ENCODE assay signal across 1 cellular context in genomic region chr3:50350527-50351317, GRCh38.
TF ChIP-seq lines count a peak whose summit lies in the region.

CYB561D2 (plus strand) TSS chr3:50350862; CDS start chr3:50351434, 572 bp downstream.
NPRL2 (minus strand) TSS chr3:50350775; CDS start chr3:50350652, 123 bp downstream.

TF ChIP-seq in HepG2, 621 proteins besides CTCF, POLR2A, EP300 and RAD21 (continued from another document and continues in another):
- TF ChIP-seq MNT (IDR thresholded peaks at IDR 0.05) (peak; percentile 16; the same call in 1 of the 2 replicates), FUBP1 (CRISPR knock-in tag; IDR thresholded peaks at IDR 0.05; ENCODE audit: borderline replicate concordance) (no peak), ZNF775 (CRISPR knock-in tag; IDR thresholded peaks at IDR 0.05; ENCODE audit: borderline replicate concordance) (no peak), HCFC1 (IDR thresholded peaks at IDR 0.05; ENCODE audit: low read depth, low read length) (peak; percentile 98), SPEN (CRISPR knock-in tag; IDR thresholded peaks at IDR 0.05; ENCODE audit: low read depth) (peak; percentile 95), ZNF788 (CRISPR knock-in tag; IDR thresholded peaks at IDR 0.05; ENCODE audit: borderline replicate concordance) (peak; percentile 93), ZBTB20 (CRISPR knock-in tag; IDR thresholded peaks at IDR 0.05; ENCODE audit: borderline replicate concordance, low read depth) (peak; percentile 93; the same call in 1 of the 2 replicates), NR1H2 (CRISPR knock-in tag; IDR thresholded peaks at IDR 0.05; ENCODE audit: borderline replicate concordance, low read depth) (0 out of 2 replicates have a peak, but pooled peaks have one; percentile 90), YEATS4 (CRISPR knock-in tag; IDR thresholded peaks at IDR 0.05; ENCODE audit: borderline replicate concordance) (peak; percentile 70; the same call in 1 of the 2 replicates), PATZ1 (CRISPR knock-in tag; IDR thresholded peaks at IDR 0.05) (peak; percentile 47; the same call in 1 of the 2 replicates), ATF5 (CRISPR knock-in tag; IDR thresholded peaks at IDR 0.05; ENCODE audit: low read depth) (peak; percentile 86; the same call in 1 of the 2 replicates), RELA (CRISPR knock-in tag; IDR thresholded peaks at IDR 0.05) (0 out of 2 replicates have a peak, but pooled peaks have one; percentile 41), ZSCAN29 (CRISPR knock-in tag; conservative IDR thresholded peaks at IDR 0.05) (peak; percentile 70; the same call in 1 of the 2 replicates), AKAP8 (CRISPR knock-in tag; IDR thresholded peaks at IDR 0.05) (no peak), THAP11 (CRISPR knock-in tag; IDR thresholded peaks at IDR 0.05) (peak; percentile 100), ZNF274 (CRISPR knock-in tag; IDR thresholded peaks at IDR 0.05) (peak; percentile 97), ZBTB40 (IDR thresholded peaks at IDR 0.05) (no peak), ZBTB40 (CRISPR knock-in tag; IDR thresholded peaks at IDR 0.05) (peak; percentile 87), FOXP1 (IDR thresholded peaks at IDR 0.05) (no peak), FOXP1 (CRISPR knock-in tag; IDR thresholded peaks at IDR 0.05) (0 out of 2 replicates have a peak, but pooled peaks have one; percentile 5), KDM2A (CRISPR knock-in tag; IDR thresholded peaks at IDR 0.05; ENCODE audit: borderline replicate concordance, low read depth) (peak; percentile 95), ZNF616 (CRISPR knock-in tag; IDR thresholded peaks at IDR 0.05; ENCODE audit: low read depth) (peak; percentile 97), ZNF737 (CRISPR knock-in tag; IDR thresholded peaks at IDR 0.05; ENCODE audit: borderline replicate concordance) (0 out of 2 replicates have a peak, but pooled peaks have one; percentile 63), ZSCAN22 (CRISPR knock-in tag; IDR thresholded peaks at IDR 0.05) (no peak), KAT2B (IDR thresholded peaks at IDR 0.05; ENCODE audit: borderline replicate concordance, low read depth, low read length) (no peak), ZSCAN30 (CRISPR knock-in tag; IDR thresholded peaks at IDR 0.05) (no peak), BCL3 (CRISPR knock-in tag; IDR thresholded peaks at IDR 0.05) (peak; percentile 95), SP140L (CRISPR knock-in tag; IDR thresholded peaks at IDR 0.05; ENCODE audit: borderline replicate concordance) (0 out of 2 replicates have a peak, but pooled peaks have one; percentile 47), SATB2 (CRISPR knock-in tag; IDR thresholded peaks at IDR 0.05) (peak; percentile 95), SMAD9 (CRISPR knock-in tag; IDR thresholded peaks at IDR 0.05) (no peak), ZNF33A (CRISPR knock-in tag; IDR thresholded peaks at IDR 0.05; ENCODE audit: borderline replicate concordance) (no peak), ZNF713 (CRISPR knock-in tag; IDR thresholded peaks at IDR 0.05) (no peak), RORA (CRISPR knock-in tag; IDR thresholded peaks at IDR 0.05) (no peak), SKIL (CRISPR knock-in tag; IDR thresholded peaks at IDR 0.05; ENCODE audit: borderline replicate concordance) (no peak), ARID3A (IDR thresholded peaks at IDR 0.05; ENCODE audit: low read depth, low read length) (no peak), ZFP82 (CRISPR knock-in tag; IDR thresholded peaks at IDR 0.05; ENCODE audit: borderline replicate concordance) (peak; percentile 74; the same call in 1 of the 2 replicates), ZNF530 (CRISPR knock-in tag; IDR thresholded peaks at IDR 0.05; ENCODE audit: low read depth) (no peak), ZNF570 (CRISPR knock-in tag; IDR thresholded peaks at IDR 0.05; ENCODE audit: borderline replicate concordance) (no peak), ZNF720 (CRISPR knock-in tag; IDR thresholded peaks at IDR 0.05) (0 out of 2 replicates have a peak, but pooled peaks have one; percentile 24), ZMYM4 (CRISPR knock-in tag; IDR thresholded peaks at IDR 0.05) (peak; percentile 85), CEBPB (IDR thresholded peaks at IDR 0.05; ENCODE audit: borderline replicate concordance, low read depth, low read length) (no peak), ELF3 (CRISPR knock-in tag; IDR thresholded peaks at IDR 0.05) (peak; percentile 94)
